In the genomic region with DNA sequence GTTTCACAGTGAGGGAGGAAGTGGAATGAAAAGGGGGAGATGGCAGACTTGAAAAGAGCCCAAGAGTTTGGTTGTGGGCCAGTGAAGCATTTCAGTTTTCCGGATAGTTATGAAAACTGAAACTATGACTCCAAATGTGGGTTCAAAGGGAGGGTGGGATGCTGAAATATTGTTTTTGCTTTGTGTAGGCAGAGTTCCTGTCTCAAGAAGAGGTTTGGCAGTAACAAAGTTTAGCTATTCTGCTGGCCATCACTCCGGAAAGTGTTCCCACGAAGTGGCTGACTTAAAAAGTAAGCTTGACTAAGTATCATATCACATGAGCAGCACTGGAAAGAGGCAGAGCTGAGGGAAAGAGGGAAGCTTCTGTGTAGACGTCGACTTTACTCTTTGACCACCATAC, we compare ENCODE assay signal across 14 cellular contexts.
DNase-seq lines count a peak whose midpoint lies in the region; ATAC-seq and TF ChIP-seq lines count a peak whose summit lies in the region.
"Had no signal": no experiment of that assay in that cellular context is flagged by ENCODE, and none has a peak within 500 bp of the region (broad histone marks: within the 10 kb centered on the region; RNA-seq: fewer than 3 reads in every experiment).

No MANE protein-coding gene starts in this region.

- H3K4me1 Mint-ChIP-seq in activated naive CD4-positive, alpha-beta T cell treated with anti-CD3 and anti-CD28 coated beads for 36 hours (ENCODE audit: low read depth), result peaks cover 25% of the 10 kb centered on the region
- peaks cover 32% of the 10 kb centered on the region for H3K4me1 Mint-ChIP-seq in activated naive CD8-positive, alpha-beta T cell treated with anti-CD3 and anti-CD28 coated beads, Interleukin-2, amount 50 U/mL, for 24 hours

- H3K4me1 ChIP-seq in right atrium auricular region (peaks cover 0 to 50% of the 10 kb centered on the region in 2 donors), thoracic aorta (ENCODE audit: control insufficient read depth in 1 of 2, low read depth in 2 of 2) (peaks cover 3 to 28% of the 10 kb centered on the region in 2 donors)

- no peak overlapping the region for H3K27ac Mint-ChIP-seq in activated naive CD4-positive, alpha-beta T cell treated with anti-CD3 and anti-CD28 coated beads, Interleukin-2, amount 50 U/mL, for 72 hours
- H3K27ac Mint-ChIP-seq in activated naive CD4-positive, alpha-beta T cell treated with anti-CD3 and anti-CD28 coated beads for 36 hours, result no peak overlapping the region
- peak overlapping the region; percentile 32 for H3K27ac Mint-ChIP-seq in activated naive CD8-positive, alpha-beta T cell treated with anti-CD3 and anti-CD28 coated beads, Interleukin-2, amount 50 U/mL, for 24 hours

- intact Hi-C loops in activated naive CD4-positive, alpha-beta T cell treated with anti-CD3 and anti-CD28 coated beads for 36 hours (cut with micrococcal nuclease), result loop anchor here (10.0 kb wide), 1 partner anchor 800 kb away; the partner anchor contains the start of gene IFNG

- H3K36me3 ChIP-seq in right atrium auricular region (no peaks in the 10 kb centered on the region), thoracic aorta (no peaks in the 10 kb centered on the region)
- H3K36me3 ChIP-seq: ascending aorta had no signal

- peak overlapping the region in 1 of 2 donors; percentile 6 for H3K4me3 ChIP-seq in right atrium auricular region
- H3K4me3 ChIP-seq in thoracic aorta, result peak overlapping the region; percentile 22
- H3K4me3 ChIP-seq: K562 had no signal

- H3K27me3 ChIP-seq in right atrium auricular region, result no peaks in the 10 kb centered on the region
- no peaks in the 10 kb centered on the region for H3K27me3 ChIP-seq in thoracic aorta (replicated peaks; ENCODE audit: insufficient read depth)
- H3K27me3 ChIP-seq: ascending aorta had no signal

- CTCF ChIA-PET in activated naive CD4-positive, alpha-beta T cell treated with anti-CD3 and anti-CD28 coated beads for 36 hours (lab: Charles Lee), result interaction anchor here (0.7 to 4.9 kb wide), 9 partner anchors 10 to 592 kb away, joined by 3 to 36 read pairs (median 5); no protein-coding TSS in a partner anchor

- H3K27me3 Mint-ChIP-seq in activated naive CD4-positive, alpha-beta T cell treated with anti-CD3 and anti-CD28 coated beads for 36 hours (ENCODE audit: low read depth), result no peaks in the 10 kb centered on the region
- no peaks in the 10 kb centered on the region for H3K27me3 Mint-ChIP-seq in activated naive CD8-positive, alpha-beta T cell treated with anti-CD3 and anti-CD28 coated beads, Interleukin-2, amount 50 U/mL, for 24 hours

- DNase-seq in activated naive CD4-positive, alpha-beta T cell treated with anti-CD3 and anti-CD28 coated beads, Interleukin-2, amount 50 U/mL, for 72 hours (ENCODE audit: low spot score in 2 of 2), result no peak
- DNase-seq in activated naive CD4-positive, alpha-beta T cell treated with anti-CD3 and anti-CD28 coated beads for 36 hours, result no peak
- DNase-seq in activated naive CD8-positive, alpha-beta T cell treated with anti-CD3 and anti-CD28 coated beads, Interleukin-2, amount 50 U/mL, for 24 hours, result no peak
- peak; percentile 62 for DNase-seq in right atrium auricular region (ENCODE audit: low spot score)
- no peak for DNase-seq in thoracic aorta (ENCODE audit: low spot score)
- DNase-seq in C1 segment of cervical spinal cord (lab: John Stamatoyannopoulos, UW), result no peak
- no peak for DNase-seq in RKO (ENCODE audit: low spot score)
- no peak for DNase-seq in DMS 273 treated with DMSO at 0.1 percent for 48 hours (lab: John Stamatoyannopoulos, UW)
- DNase-seq: AML-193; effector memory CD4-positive, alpha-beta T cell; NCI-H1436 treated with DMSO at 0.1 percent for 48 hours; stimulated activated CD8-positive, alpha-beta memory T cell treated with anti-CD3 and anti-CD28 coated beads, Interleukin-4, amount 100 ng/mL, for 48 hours had no signal

- H3K27ac ChIP-seq in right atrium auricular region (peak overlapping the region; percentile 59 to 74), thoracic aorta (peak overlapping the region in 1 of 2 donors; percentile 12)

- H3K36me3 Mint-ChIP-seq in activated naive CD4-positive, alpha-beta T cell treated with anti-CD3 and anti-CD28 coated beads, Interleukin-2, amount 50 U/mL, for 72 hours, result peaks cover 7 to 10% of the 10 kb centered on the region in 2 donors
- peaks cover 2% of the 10 kb centered on the region for H3K36me3 Mint-ChIP-seq in activated naive CD4-positive, alpha-beta T cell treated with anti-CD3 and anti-CD28 coated beads for 36 hours (ENCODE audit: low read depth)
- H3K36me3 Mint-ChIP-seq in activated naive CD8-positive, alpha-beta T cell treated with anti-CD3 and anti-CD28 coated beads, Interleukin-2, amount 50 U/mL, for 24 hours (ENCODE audit: low read depth), result peaks cover 7% of the 10 kb centered on the region

- peak; percentile 67 to 72 for ATAC-seq in activated naive CD4-positive, alpha-beta T cell treated with anti-CD3 and anti-CD28 coated beads, Interleukin-2, amount 50 U/mL, for 72 hours
- ATAC-seq in activated naive CD8-positive, alpha-beta T cell treated with anti-CD3 and anti-CD28 coated beads, Interleukin-2, amount 50 U/mL, for 24 hours, result peak; percentile 47
- ATAC-seq in thoracic aorta (ENCODE audit: insufficient number of reproducible peaks, low FRiP score, low read depth), result no peak
- ATAC-seq: K562 had no signal

- H3K4me3 Mint-ChIP-seq in activated naive CD4-positive, alpha-beta T cell treated with anti-CD3 and anti-CD28 coated beads for 36 hours, result no peak overlapping the region
- H3K4me3 Mint-ChIP-seq in activated naive CD8-positive, alpha-beta T cell treated with anti-CD3 and anti-CD28 coated beads, Interleukin-2, amount 50 U/mL, for 24 hours, result no peak overlapping the region

- H3K9me3 ChIP-seq in right atrium auricular region, result no peaks in the 10 kb centered on the region
- no peaks in the 10 kb centered on the region for H3K9me3 ChIP-seq in thoracic aorta
- H3K9me3 ChIP-seq: ascending aorta had no signal

- TF ChIP-seq CTCF in right atrium auricular region (IDR thresholded peaks at IDR 0.05), result no peak
- TF ChIP-seq CTCF in thoracic aorta (IDR thresholded peaks at IDR 0.05), result no peak

- peaks cover 0 to 5% of the 10 kb centered on the region in 2 donors for H3K9me3 Mint-ChIP-seq in activated naive CD4-positive, alpha-beta T cell treated with anti-CD3 and anti-CD28 coated beads, Interleukin-2, amount 50 U/mL, for 72 hours
- no peaks in the 10 kb centered on the region for H3K9me3 Mint-ChIP-seq in activated naive CD4-positive, alpha-beta T cell treated with anti-CD3 and anti-CD28 coated beads for 36 hours
- peaks cover 6% of the 10 kb centered on the region for H3K9me3 Mint-ChIP-seq in activated naive CD8-positive, alpha-beta T cell treated with anti-CD3 and anti-CD28 coated beads, Interleukin-2, amount 50 U/mL, for 24 hours
